Comparison of ENCODE assay signal across 2 cellular contexts in genomic region chr3:194618858-194619608, GRCh38.
TF ChIP-seq lines count a peak whose summit lies in the region.

No MANE protein-coding gene starts in this region.

TF ChIP-seq in GM23338, 12 proteins besides CTCF, POLR2A, EP300 and RAD21:
- no peak for TF ChIP-seq ETS1 (IDR thresholded peaks at IDR 0.05)

TF ChIP-seq in endothelial cell of umbilical vein, 7 proteins besides CTCF, POLR2A, EP300 and RAD21:
- TF ChIP-seq MYC (IDR thresholded peaks at IDR 0.05; ENCODE audit: low read depth, low read length) (no peak), EZH2 (IDR thresholded peaks at IDR 0.05; ENCODE audit: borderline replicate concordance, low read depth, low read length, severe bottlenecking) (no peak), MAX (IDR thresholded peaks at IDR 0.05; ENCODE audit: insufficient read depth, insufficient read length) (no peak), GATA2 (IDR thresholded peaks at IDR 0.05; ENCODE audit: insufficient read depth, insufficient read length, low read depth, low read length) (no peak), FOS (IDR thresholded peaks at IDR 0.05; ENCODE audit: borderline replicate concordance, insufficient read depth, low read length) (no peak), POLR2AphosphoS5 (IDR thresholded peaks at IDR 0.05; ENCODE audit: insufficient read depth, low read depth, low read length) (no peak), JUN (IDR thresholded peaks at IDR 0.05; ENCODE audit: borderline replicate concordance, insufficient read depth, insufficient read length, low read depth) (no peak)
